Comparison of ENCODE assay signal across 8 cellular contexts in genomic region chr5:178279723-178280438, GRCh38. TPM values are rescaled to one million over a fixed set of nuclear protein-coding genes. Genes with fewer than 3 reads are reported as not detected.
DNase-seq lines count a peak whose midpoint lies in the region; ATAC-seq and TF ChIP-seq lines count a peak whose summit lies in the region.

No MANE protein-coding gene starts in this region.

- H3K9me3 Mint-ChIP-seq in CD4-positive, CD25-positive, alpha-beta regulatory T cell: peaks cover 0 to 12% (median 6%) of the 10 kb centered on the region in 7 donors
- H3K9me3 Mint-ChIP-seq in GM23338: peaks cover 5% of the 10 kb centered on the region; the same call in 2 of the 3 replicates

- H3K27ac ChIP-seq in CD4-positive, CD25-positive, alpha-beta regulatory T cell (ENCODE audit: insufficient read depth, low read length, poor library complexity, severe bottlenecking): no peak overlapping the region
- H3K27ac ChIP-seq in GM23338 (ENCODE audit: low read depth) (no peak overlapping the region), lower lobe of right lung (no peak overlapping the region)

- H3K4me2 ChIP-seq in GM23338: no peak overlapping the region

- no peaks in the 10 kb centered on the region for H3K27me3 ChIP-seq in CD4-positive, CD25-positive, alpha-beta regulatory T cell (ENCODE audit: control insufficient read depth, insufficient read depth, low read length)
- H3K27me3 ChIP-seq in GM23338 (ENCODE audit: insufficient read depth) (no peaks in the 10 kb centered on the region), lower lobe of right lung (ENCODE audit: low read depth) (peaks cover 4% of the 10 kb centered on the region)

- intact Hi-C loops in lower lobe of right lung (cut with DNase I): loop anchor here (10.0 kb wide), 1 partner anchor 275 kb away; no protein-coding TSS in a partner anchor

- H3K36me3 ChIP-seq in CD4-positive, CD25-positive, alpha-beta regulatory T cell (ENCODE audit: control insufficient read depth, insufficient read depth, low read length): no peaks in the 10 kb centered on the region
- H3K36me3 ChIP-seq in GM23338 (ENCODE audit: insufficient read depth) (no peaks in the 10 kb centered on the region), lower lobe of right lung (no peaks in the 10 kb centered on the region)

- peak; percentile 93 to 100 for TF ChIP-seq CTCF in GM23338 (conservative IDR thresholded peaks at IDR 0.05; ENCODE audit: low read depth in 2 of 2)
- peak; percentile 96 for TF ChIP-seq CTCF in lower lobe of right lung (IDR thresholded peaks at IDR 0.05)

- no peaks in the 10 kb centered on the region for H3K4me1 ChIP-seq in CD4-positive, CD25-positive, alpha-beta regulatory T cell (ENCODE audit: control insufficient read depth, insufficient read depth, low read length, poor library complexity, severe bottlenecking)
- H3K4me1 ChIP-seq in GM23338 (ENCODE audit: insufficient read depth): no peaks in the 10 kb centered on the region
- peaks cover 10% of the 10 kb centered on the region for H3K4me1 ChIP-seq in lower lobe of right lung

- H4K20me1 ChIP-seq in GM23338 (replicated peaks; ENCODE audit: insufficient read depth): no peaks in the 10 kb centered on the region

- H3K9me3 ChIP-seq in CD4-positive, CD25-positive, alpha-beta regulatory T cell (ENCODE audit: control insufficient read depth in 2 of 2, low read length in 2 of 2): peaks cover 7 to 8% of the 10 kb centered on the region in 2 experiments
- H3K9me3 ChIP-seq in lower lobe of right lung: peaks cover 9% of the 10 kb centered on the region

- no peak overlapping the region for H3K27ac Mint-ChIP-seq in CD4-positive, CD25-positive, alpha-beta regulatory T cell
- no peak overlapping the region for H3K27ac Mint-ChIP-seq in GM23338

- H3K4me1 Mint-ChIP-seq in CD4-positive, CD25-positive, alpha-beta regulatory T cell: peaks cover 0 to 4% (median 0%) of the 10 kb centered on the region in 4 donors
- H3K4me1 Mint-ChIP-seq in GM23338: peaks cover 6% of the 10 kb centered on the region

- H2AFZ ChIP-seq in GM23338: peak overlapping the region; percentile 47

- H3K36me3 Mint-ChIP-seq in CD4-positive, CD25-positive, alpha-beta regulatory T cell: no peaks in the 10 kb centered on the region
- no peaks in the 10 kb centered on the region for H3K36me3 Mint-ChIP-seq in GM23338 (ENCODE audit: low read depth)

- H3K4me3 ChIP-seq in CD4-positive, CD25-positive, alpha-beta regulatory T cell (ENCODE audit: low read depth, low read length): no peak overlapping the region
- peak overlapping the region; percentile 42; the same call in 1 of the 2 replicates for H3K4me3 ChIP-seq in GM23338
- H3K4me3 ChIP-seq in lower lobe of right lung: no peak overlapping the region

- H3K4me3 Mint-ChIP-seq in CD4-positive, CD25-positive, alpha-beta regulatory T cell: no peak overlapping the region
- H3K4me3 Mint-ChIP-seq in GM23338: peak overlapping the region; percentile 53; the same call in 1 of the 3 replicates

- no peaks in the 10 kb centered on the region for H3K79me2 ChIP-seq in GM23338 (replicated peaks; ENCODE audit: insufficient read depth)

- ATAC-seq in CD4-positive, CD25-positive, alpha-beta regulatory T cell (ENCODE audit: low read depth in 2 of 2): peak in 1 of 2 donors; percentile 31
- peak; percentile 96 for ATAC-seq in GM23338
- peak; percentile 93 for ATAC-seq in lower lobe of right lung

- no peaks in the 10 kb centered on the region for H3F3A ChIP-seq in GM23338 (replicated peaks; ENCODE audit: low read depth)

- peak; percentile 7 to 37 (median 28) for DNase-seq in CD4-positive, CD25-positive, alpha-beta regulatory T cell
- DNase-seq in GM23338 (ENCODE audit: low spot score) (peak; percentile 95), NCI-H345 (lab: John Stamatoyannopoulos, UW) (peak; percentile 81), ecto neural progenitor cell (ENCODE audit: low spot score) (peak; percentile 94), lower lobe of right lung (peak; percentile 93), NCI-H187 treated with DMSO at 0.1 percent for 48 hours (lab: John Stamatoyannopoulos, UW) (no peak)
- peak; percentile 43 to 46 for DNase-seq in activated CD4-positive, alpha-beta T cell treated with anti-CD3 and anti-CD28 coated beads, Interleukin-2, amount 50 U/mL, for 4 hours
- peak; percentile 27 for DNase-seq in stimulated activated CD8-positive, alpha-beta memory T cell treated with anti-CD3 and anti-CD28 coated beads, Interleukin-12 subunit alpha, Interleukin-12 subunit beta, amount 100 ng/mL, for 1 hour (ENCODE audit: low read depth)

- no peaks in the 10 kb centered on the region for H3K9me2 ChIP-seq in GM23338 (ENCODE audit: insufficient read depth)

- no peaks in the 10 kb centered on the region for H3K27me3 Mint-ChIP-seq in CD4-positive, CD25-positive, alpha-beta regulatory T cell
- peaks cover 21% of the 10 kb centered on the region for H3K27me3 Mint-ChIP-seq in GM23338 (ENCODE audit: insufficient read depth, low read depth, poor library complexity)

TF ChIP-seq in GM23338, 12 proteins besides CTCF, POLR2A, EP300 and RAD21 (continues in another document):
- no peak for TF ChIP-seq NANOG (IDR thresholded peaks at IDR 0.05; ENCODE audit: borderline replicate concordance)
- TF ChIP-seq POLR2AphosphoS5 (IDR thresholded peaks at IDR 0.05; ENCODE audit: low read depth): no peak
- TF ChIP-seq EZH2phosphoT487 (IDR thresholded peaks at IDR 0.05; ENCODE audit: unreplicated experiment): no peak
- TF ChIP-seq, protein P1, sequence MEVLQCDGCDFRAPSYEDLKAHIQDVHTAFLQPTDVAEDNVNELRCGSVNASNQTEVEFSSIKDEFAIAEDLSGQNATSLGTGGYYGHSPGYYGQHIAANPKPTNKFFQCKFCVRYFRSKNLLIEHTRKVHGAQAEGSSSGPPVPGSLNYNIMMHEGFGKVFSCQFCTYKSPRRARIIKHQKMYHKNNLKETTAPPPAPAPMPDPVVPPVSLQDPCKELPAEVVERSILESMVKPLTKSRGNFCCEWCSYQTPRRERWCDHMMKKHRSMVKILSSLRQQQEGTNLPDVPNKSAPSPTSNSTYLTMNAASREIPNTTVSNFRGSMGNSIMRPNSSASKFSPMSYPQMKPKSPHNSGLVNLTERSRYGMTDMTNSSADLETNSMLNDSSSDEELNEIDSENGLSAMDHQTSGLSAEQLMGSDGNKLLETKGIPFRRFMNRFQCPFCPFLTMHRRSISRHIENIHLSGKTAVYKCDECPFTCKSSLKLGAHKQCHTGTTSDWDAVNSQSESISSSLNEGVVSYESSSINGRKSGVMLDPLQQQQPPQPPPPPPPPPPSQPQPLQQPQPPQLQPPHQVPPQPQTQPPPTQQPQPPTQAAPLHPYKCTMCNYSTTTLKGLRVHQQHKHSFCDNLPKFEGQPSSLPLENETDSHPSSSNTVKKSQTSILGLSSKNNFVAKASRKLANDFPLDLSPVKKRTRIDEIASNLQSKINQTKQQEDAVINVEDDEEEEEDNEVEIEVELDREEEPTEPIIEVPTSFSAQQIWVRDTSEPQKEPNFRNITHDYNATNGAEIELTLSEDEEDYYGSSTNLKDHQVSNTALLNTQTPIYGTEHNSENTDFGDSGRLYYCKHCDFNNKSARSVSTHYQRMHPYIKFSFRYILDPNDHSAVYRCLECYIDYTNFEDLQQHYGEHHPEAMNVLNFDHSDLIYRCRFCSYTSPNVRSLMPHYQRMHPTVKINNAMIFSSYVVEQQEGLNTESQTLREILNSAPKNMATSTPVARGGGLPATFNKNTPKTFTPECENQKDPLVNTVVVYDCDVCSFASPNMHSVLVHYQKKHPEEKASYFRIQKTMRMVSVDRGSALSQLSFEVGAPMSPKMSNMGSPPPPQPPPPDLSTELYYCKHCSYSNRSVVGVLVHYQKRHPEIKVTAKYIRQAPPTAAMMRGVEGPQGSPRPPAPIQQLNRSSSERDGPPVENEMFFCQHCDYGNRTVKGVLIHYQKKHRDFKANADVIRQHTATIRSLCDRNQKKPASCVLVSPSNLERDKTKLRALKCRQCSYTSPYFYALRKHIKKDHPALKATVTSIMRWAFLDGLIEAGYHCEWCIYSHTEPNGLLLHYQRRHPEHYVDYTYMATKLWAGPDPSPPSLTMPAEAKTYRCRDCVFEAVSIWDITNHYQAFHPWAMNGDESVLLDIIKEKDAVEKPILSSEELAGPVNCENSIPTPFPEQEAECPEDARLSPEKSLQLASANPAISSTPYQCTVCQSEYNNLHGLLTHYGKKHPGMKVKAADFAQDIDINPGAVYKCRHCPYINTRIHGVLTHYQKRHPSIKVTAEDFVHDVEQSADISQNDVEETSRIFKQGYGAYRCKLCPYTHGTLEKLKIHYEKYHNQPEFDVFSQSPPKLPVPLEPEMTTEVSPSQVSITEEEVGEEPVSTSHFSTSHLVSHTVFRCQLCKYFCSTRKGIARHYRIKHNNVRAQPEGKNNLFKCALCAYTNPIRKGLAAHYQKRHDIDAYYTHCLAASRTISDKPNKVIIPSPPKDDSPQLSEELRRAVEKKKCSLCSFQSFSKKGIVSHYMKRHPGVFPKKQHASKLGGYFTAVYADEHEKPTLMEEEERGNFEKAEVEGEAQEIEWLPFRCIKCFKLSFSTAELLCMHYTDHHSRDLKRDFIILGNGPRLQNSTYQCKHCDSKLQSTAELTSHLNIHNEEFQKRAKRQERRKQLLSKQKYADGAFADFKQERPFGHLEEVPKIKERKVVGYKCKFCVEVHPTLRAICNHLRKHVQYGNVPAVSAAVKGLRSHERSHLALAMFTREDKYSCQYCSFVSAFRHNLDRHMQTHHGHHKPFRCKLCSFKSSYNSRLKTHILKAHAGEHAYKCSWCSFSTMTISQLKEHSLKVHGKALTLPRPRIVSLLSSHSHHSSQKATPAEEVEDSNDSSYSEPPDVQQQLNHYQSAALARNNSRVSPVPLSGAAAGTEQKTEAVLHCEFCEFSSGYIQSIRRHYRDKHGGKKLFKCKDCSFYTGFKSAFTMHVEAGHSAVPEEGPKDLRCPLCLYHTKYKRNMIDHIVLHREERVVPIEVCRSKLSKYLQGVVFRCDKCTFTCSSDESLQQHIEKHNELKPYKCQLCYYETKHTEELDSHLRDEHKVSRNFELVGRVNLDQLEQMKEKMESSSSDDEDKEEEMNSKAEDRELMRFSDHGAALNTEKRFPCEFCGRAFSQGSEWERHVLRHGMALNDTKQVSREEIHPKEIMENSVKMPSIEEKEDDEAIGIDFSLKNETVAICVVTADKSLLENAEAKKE (CRISPR knock-in tag; IDR thresholded peaks at IDR 0.05): no peak
- TF ChIP-seq ZNF114 (CRISPR knock-in tag; IDR thresholded peaks at IDR 0.05): no peak
- TF ChIP-seq EZH2 (IDR thresholded peaks at IDR 0.05; ENCODE audit: low read depth, unreplicated experiment): no peak

RNA-seq across cellular contexts. Expression of gene PHYKPL, which starts 47.3 kb away (rescaled TPM):
- total RNA-seq in CD4-positive, CD25-positive, alpha-beta regulatory T cell: 165 TPM
- 10 to 100 TPM; 41.5 to 45.5 (median 42.5) TPM for polyA plus RNA-seq in CD4-positive, CD25-positive, alpha-beta regulatory T cell
- 12.4 and 15.9 TPM in 2 replicates for total RNA-seq in GM23338 (2014; rRNA removed; shearing (Covaris generic))
- polyA plus RNA-seq in GM23338 (2016; fragmentation: Nextera tagmentation; extraction: Ambion mirVana): 17.8 and 20.8 TPM in 2 replicates
- total RNA-seq in lower lobe of right lung: 101 TPM
